9 cellular contexts compared by ENCODE assay signal in genomic region chr3:123757281-123757940, GRCh38.
DNase-seq lines count a peak whose midpoint lies in the region; ATAC-seq and TF ChIP-seq lines count a peak whose summit lies in the region.
"Had no signal": no experiment of that assay in that cellular context is flagged by ENCODE, and none has a peak within 500 bp of the region (broad histone marks: within the 10 kb centered on the region; RNA-seq: fewer than 3 reads in every experiment).

No MANE protein-coding gene starts in this region.

- H2AFZ ChIP-seq in parathyroid adenoma = peak overlapping the region; percentile 64

- H3K4me2 ChIP-seq in parathyroid adenoma (ENCODE audit: low read length) = peak overlapping the region; percentile 20

- H3K79me2 ChIP-seq in parathyroid adenoma = no peaks in the 10 kb centered on the region

- H3K9ac ChIP-seq in parathyroid adenoma = no peak overlapping the region

- H3K9me3 ChIP-seq in parathyroid adenoma (ENCODE audit: control insufficient read depth, low read length) = no peaks in the 10 kb centered on the region
- H3K9me3 ChIP-seq in WERI-Rb-1 (ENCODE audit: severe bottlenecking) = no peaks in the 10 kb centered on the region

- H3K4me1 ChIP-seq in parathyroid adenoma = peaks cover 20% of the 10 kb centered on the region

- H3K4me3 ChIP-seq in parathyroid adenoma (ENCODE audit: low read depth, low read length) (no peak overlapping the region), WERI-Rb-1 (ENCODE audit: low read depth, low read length) (no peak overlapping the region)

- H3K27me3 ChIP-seq in parathyroid adenoma (ENCODE audit: control insufficient read depth, insufficient read depth, low read length) (no peaks in the 10 kb centered on the region), WERI-Rb-1 (ENCODE audit: insufficient read depth, low read depth, severe bottlenecking) (no peaks in the 10 kb centered on the region)

- TF ChIP-seq CTCF in parathyroid adenoma (IDR thresholded peaks at IDR 0.05) = no peak
- TF ChIP-seq CTCF in WERI-Rb-1 (IDR thresholded peaks at IDR 0.05; ENCODE audit: low read depth, low read length) = no peak

- DNase-seq in Daoy (ENCODE audit: low read depth) = peak; percentile 92
- DNase-seq in NOMO-1 treated with dmso at 0.1 percent for 144 hours (lab: John Stamatoyannopoulos, UW; ENCODE audit: unreplicated experiment) = peak; percentile 59
- peak; percentile 50 for DNase-seq in epithelial cell of prostate (ENCODE audit: low read depth, low spot score)
- no peak for DNase-seq in GDM1 (lab: John Stamatoyannopoulos, UW)
- DNase-seq in WERI-Rb-1 = no peak
- DNase-seq: activated B cell treated with CpG ODN at 0.5 μM for 24 hours had no signal

- ATAC-seq in GM19035 (IDR thresholded peaks at IDR 0.05; ENCODE audit: unreplicated experiment) (no peak), GM18498 (IDR thresholded peaks at IDR 0.05; ENCODE audit: unreplicated experiment) (no peak)

- H3K36me3 ChIP-seq in parathyroid adenoma (ENCODE audit: control insufficient read depth, insufficient read depth, low read length) (no peaks in the 10 kb centered on the region), WERI-Rb-1 (no peaks in the 10 kb centered on the region)

- H3K27ac ChIP-seq in epithelial cell of prostate = peak overlapping the region; percentile 23
- H3K27ac ChIP-seq in parathyroid adenoma = peak overlapping the region; percentile 60
- no peak overlapping the region for H3K27ac ChIP-seq in WERI-Rb-1

Comparison
In these comparisons a context has a peak if more than half of its experiments do, and no peak if none do; other contexts are left out.
1. DNase-seq: peak in Daoy (single experiment), NOMO-1 treated with dmso at 0.1 percent for 144 hours (single experiment) and epithelial cell of prostate (single experiment); none in GDM1 (single experiment) and WERI-Rb-1 (single experiment).